In the genomic region with DNA sequence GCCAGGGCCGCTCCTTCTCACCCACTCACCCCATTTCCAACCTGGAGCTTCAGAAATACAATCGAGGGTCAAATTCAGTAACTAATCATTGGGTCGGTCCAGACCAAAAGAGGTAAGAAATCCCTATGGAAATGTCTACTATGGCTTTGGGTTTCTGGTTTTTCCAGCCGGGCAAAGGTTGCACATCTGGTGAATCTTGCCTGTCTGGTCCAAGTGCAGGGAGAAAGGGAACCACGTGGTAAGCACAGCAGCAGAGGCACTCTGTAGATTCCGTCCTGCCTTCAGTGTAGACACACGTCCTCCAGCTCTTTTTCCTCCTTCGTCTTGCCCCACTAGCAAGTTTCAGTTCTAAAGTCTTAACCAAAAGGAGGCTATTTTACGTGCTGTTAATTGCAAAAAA, we compare ENCODE assay signal across 1 cellular context.
TF ChIP-seq lines count a peak whose summit lies in the region.

No MANE protein-coding gene starts in this region.

TF ChIP-seq in HepG2, 621 proteins besides CTCF, POLR2A, EP300 and RAD21 (continued from another document):
- no peak for TF ChIP-seq HMG20B (CRISPR knock-in tag; conservative IDR thresholded peaks at IDR 0.05)
- TF ChIP-seq ZNF33B (CRISPR knock-in tag; IDR thresholded peaks at IDR 0.05), result no peak
- no peak for TF ChIP-seq RARA (CRISPR knock-in tag; IDR thresholded peaks at IDR 0.05)
- no peak for TF ChIP-seq NR2F2 (IDR thresholded peaks at IDR 0.05; ENCODE audit: borderline replicate concordance, low read depth)
- no peak for TF ChIP-seq RFXAP (CRISPR knock-in tag; IDR thresholded peaks at IDR 0.05; ENCODE audit: borderline replicate concordance)
- no peak for TF ChIP-seq GTF2F1 (IDR thresholded peaks at IDR 0.05; ENCODE audit: low read length)
- TF ChIP-seq ZNF225 (CRISPR knock-in tag; IDR thresholded peaks at IDR 0.05), result no peak
- no peak for TF ChIP-seq ZNF460 (CRISPR knock-in tag; IDR thresholded peaks at IDR 0.05; ENCODE audit: borderline replicate concordance)
- TF ChIP-seq, protein P1, sequence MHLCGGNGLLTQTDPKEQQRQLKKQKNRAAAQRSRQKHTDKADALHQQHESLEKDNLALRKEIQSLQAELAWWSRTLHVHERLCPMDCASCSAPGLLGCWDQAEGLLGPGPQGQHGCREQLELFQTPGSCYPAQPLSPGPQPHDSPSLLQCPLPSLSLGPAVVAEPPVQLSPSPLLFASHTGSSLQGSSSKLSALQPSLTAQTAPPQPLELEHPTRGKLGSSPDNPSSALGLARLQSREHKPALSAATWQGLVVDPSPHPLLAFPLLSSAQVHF (CRISPR knock-in tag; IDR thresholded peaks at IDR 0.05), result no peak
- no peak for TF ChIP-seq ZBTB20 (CRISPR knock-in tag; IDR thresholded peaks at IDR 0.05; ENCODE audit: borderline replicate concordance, low read depth)
- no peak for TF ChIP-seq ZNF781 (CRISPR knock-in tag; IDR thresholded peaks at IDR 0.05; ENCODE audit: borderline replicate concordance, not compliant biosample characterization)
- TF ChIP-seq, protein P2, sequence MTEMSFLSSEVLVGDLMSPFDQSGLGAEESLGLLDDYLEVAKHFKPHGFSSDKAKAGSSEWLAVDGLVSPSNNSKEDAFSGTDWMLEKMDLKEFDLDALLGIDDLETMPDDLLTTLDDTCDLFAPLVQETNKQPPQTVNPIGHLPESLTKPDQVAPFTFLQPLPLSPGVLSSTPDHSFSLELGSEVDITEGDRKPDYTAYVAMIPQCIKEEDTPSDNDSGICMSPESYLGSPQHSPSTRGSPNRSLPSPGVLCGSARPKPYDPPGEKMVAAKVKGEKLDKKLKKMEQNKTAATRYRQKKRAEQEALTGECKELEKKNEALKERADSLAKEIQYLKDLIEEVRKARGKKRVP (CRISPR knock-in tag; IDR thresholded peaks at IDR 0.05), result no peak
- TF ChIP-seq RARG (CRISPR knock-in tag; IDR thresholded peaks at IDR 0.05; ENCODE audit: low read depth), result no peak
- TF ChIP-seq TSC22D2 (CRISPR knock-in tag; IDR thresholded peaks at IDR 0.05; ENCODE audit: borderline replicate concordance), result no peak
- no peak for TF ChIP-seq ZNF207 (IDR thresholded peaks at IDR 0.05; ENCODE audit: borderline replicate concordance)
